15 cellular contexts compared by ENCODE assay signal in the genomic region with DNA sequence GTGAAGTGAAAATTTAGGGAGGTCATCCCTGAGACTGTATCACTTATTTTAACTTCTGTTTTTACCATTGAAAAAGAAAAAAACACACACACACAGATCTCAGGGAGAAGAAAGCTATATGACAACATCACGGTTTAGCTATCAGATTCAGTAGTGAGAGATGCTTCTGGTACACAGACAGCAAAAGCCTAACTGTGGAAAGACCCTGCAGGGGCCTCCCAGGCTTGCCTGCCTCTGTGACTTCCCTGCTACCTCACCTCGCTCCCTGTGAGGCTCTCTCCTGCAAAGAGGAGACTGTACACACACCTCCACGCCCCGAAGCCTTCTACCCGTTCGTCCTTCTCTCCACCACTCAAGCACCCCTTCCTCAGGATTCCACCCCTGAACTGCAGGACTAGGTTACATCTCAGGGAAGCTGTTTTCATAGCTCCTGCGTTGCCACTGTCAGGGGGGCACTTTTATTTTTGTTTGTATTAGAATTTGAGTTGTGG.
DNase-seq lines count a peak whose midpoint lies in the region; ATAC-seq and TF ChIP-seq lines count a peak whose summit lies in the region.
"Had no signal": no experiment of that assay in that cellular context is flagged by ENCODE, and none has a peak within 500 bp of the region (broad histone marks: within the 10 kb centered on the region; RNA-seq: fewer than 3 reads in every experiment).

No MANE protein-coding gene starts in this region.

- peak overlapping the region; percentile 71 for H2AK5ac ChIP-seq in IMR-90 (ENCODE audit: low read depth, low read length)

- H4K8ac ChIP-seq in IMR-90 (ENCODE audit: low read depth in 2 of 2, low read length in 2 of 2) = peak overlapping the region; percentile 86; a peak in 3 of 4 replicates

- H4K20me1 ChIP-seq in IMR-90 (ENCODE audit: insufficient read depth, low read length) = no peaks in the 10 kb centered on the region

- POLR2A ChIA-PET in IMR-90 (lab: Charles Lee; ENCODE audit: unreplicated experiment) = no interaction called here

- TF ChIP-seq RAD21 in IMR-90 (IDR thresholded peaks at IDR 0.05; ENCODE audit: low read length) = no peak

- H3K4me3 Mint-ChIP-seq in activated T-cell treated with anti-CD3 and anti-CD28 coated beads, Interleukin-2, amount 50 U/mL, for 4 hours = peak overlapping the region; percentile 58
- H3K4me3 Mint-ChIP-seq in dendritic cell treated with granulocyte-macrophage colony-stimulating factor and Interleukin-4, amounts not matched to agents 40 ng/mL and 50 ng/mL, for 4 days = no peak overlapping the region

- no peak overlapping the region for H3K18ac ChIP-seq in IMR-90 (ENCODE audit: low read depth, low read length)

- H2AFZ ChIP-seq in IMR-90 (replicated peaks; ENCODE audit: low read length, poor library complexity) (peak overlapping the region; percentile 67), parathyroid adenoma (peak overlapping the region; percentile 49)

- no peak for DNase-seq in activated T-cell treated with anti-CD3 and anti-CD28 coated beads, Interleukin-2, amount 50 U/mL, for 4 hours
- DNase-seq in activated T-cell treated with anti-CD3 and anti-CD28 coated beads, Interleukin-2, amount 50 U/mL, for 1 hour = no peak
- DNase-seq in IMR-90 (no peak), CD1c-positive myeloid dendritic cell (ENCODE audit: extremely low spot score) (no peak), DMS 273 (lab: John Stamatoyannopoulos, UW; ENCODE audit: unreplicated experiment) (no peak)
- DNase-seq: activated CD8-positive, alpha-beta memory T cell treated with anti-CD3 and anti-CD28 coated beads, Interleukin-2, amount 50 U/mL, for 48 hours; effector CD8-positive, alpha-beta T cell; foreskin keratinocyte; SHP77 had no signal

- H4K91ac ChIP-seq in IMR-90 (ENCODE audit: insufficient read depth, low read depth, low read length) = peak overlapping the region; percentile 32; the same call in 1 of the 2 replicates

- peak overlapping the region; percentile 83; the same call in 1 of the 2 replicates for H2BK120ac ChIP-seq in IMR-90 (ENCODE audit: low read depth, low read length)

- no peak for TF ChIP-seq POLR2A in IMR-90 (IDR thresholded peaks at IDR 0.05; ENCODE audit: low read depth, low read length)

- H3K79me1 ChIP-seq in IMR-90 (ENCODE audit: low read depth in 1 of 2, low read length in 2 of 2) = peaks cover 12 to 29% of the 10 kb centered on the region in 2 experiments

- H3K36me3 Mint-ChIP-seq in activated T-cell treated with anti-CD3 and anti-CD28 coated beads, Interleukin-2, amount 50 U/mL, for 4 hours (ENCODE audit: insufficient read depth) = no peaks in the 10 kb centered on the region
- H3K36me3 Mint-ChIP-seq in dendritic cell treated with granulocyte-macrophage colony-stimulating factor and Interleukin-4, amounts not matched to agents 40 ng/mL and 50 ng/mL, for 4 days (ENCODE audit: low read depth) = no peaks in the 10 kb centered on the region
- H3K36me3 Mint-ChIP-seq: memory B cell had no signal

- ATAC-seq in activated T-cell treated with anti-CD3 and anti-CD28 coated beads, Interleukin-2, amount 50 U/mL, for 4 hours = peak in 1 of 2 donors; percentile 47
- ATAC-seq in IMR-90 (ENCODE audit: low read depth) (no peak), GM21576 (IDR thresholded peaks at IDR 0.05; ENCODE audit: unreplicated experiment) (no peak)
- ATAC-seq: HCT116 had no signal

- in situ Hi-C loops in IMR-90 (cut with MboI; ENCODE audit: low sequenced_read_pairs) = no loop called here

- no peak overlapping the region for H2BK15ac ChIP-seq in IMR-90 (ENCODE audit: low read depth, low read length)

- H2BK20ac ChIP-seq in IMR-90 (ENCODE audit: low read depth, low read length) = peak overlapping the region; percentile 42; the same call in 1 of the 2 replicates

- no peaks in the 10 kb centered on the region for H3K36me3 ChIP-seq in IMR-90 (ENCODE audit: control insufficient read depth, insufficient read depth, low read length)
- H3K36me3 ChIP-seq in parathyroid adenoma (ENCODE audit: control insufficient read depth, insufficient read depth, low read length) = no peaks in the 10 kb centered on the region

- 40% methylated on average over 1 of the region's 7 CpGs; no CpG with 5 or more reads in 1 of the 2 experiments for WGBS in IMR-90 (ENCODE audit: extremely low coverage in 2 of 2, insufficient read length in 1 of 2), 2 experiments

- intact Hi-C loops in IMR-90 (cut with micrococcal nuclease) = no loop called here
- intact Hi-C loops in dendritic cell treated with granulocyte-macrophage colony-stimulating factor and Interleukin-4, amounts not matched to agents 40 ng/mL and 50 ng/mL, for 4 days (cut with micrococcal nuclease) = loop anchor here (2.0 kb wide), 1 partner anchor 89 kb away; no protein-coding TSS in a partner anchor

- TF ChIP-seq CTCF in IMR-90 (conservative IDR thresholded peaks at IDR 0.05; ENCODE audit: low read depth, low read length) (no peak), parathyroid adenoma (IDR thresholded peaks at IDR 0.05) (no peak)

- H3K9me3 Mint-ChIP-seq in activated T-cell treated with anti-CD3 and anti-CD28 coated beads, Interleukin-2, amount 50 U/mL, for 4 hours = no peaks in the 10 kb centered on the region
- H3K9me3 Mint-ChIP-seq in dendritic cell treated with granulocyte-macrophage colony-stimulating factor and Interleukin-4, amounts not matched to agents 40 ng/mL and 50 ng/mL, for 4 days = no peaks in the 10 kb centered on the region
- H3K9me3 Mint-ChIP-seq: memory B cell had no signal

- no peak overlapping the region for H3K56ac ChIP-seq in IMR-90 (ENCODE audit: extremely low read depth, insufficient read depth, low read length)

- H3K79me2 ChIP-seq in parathyroid adenoma = peaks cover 3% of the 10 kb centered on the region

- peaks cover 4% of the 10 kb centered on the region for H3K27me3 Mint-ChIP-seq in activated T-cell treated with anti-CD3 and anti-CD28 coated beads, Interleukin-2, amount 50 U/mL, for 4 hours (ENCODE audit: low read depth)
- no peaks in the 10 kb centered on the region for H3K27me3 Mint-ChIP-seq in dendritic cell treated with granulocyte-macrophage colony-stimulating factor and Interleukin-4, amounts not matched to agents 40 ng/mL and 50 ng/mL, for 4 days
- H3K27me3 Mint-ChIP-seq: memory B cell had no signal

- H3K9me1 ChIP-seq in IMR-90 (ENCODE audit: insufficient read depth, low read length) = no peaks in the 10 kb centered on the region

- H3K27me3 ChIP-seq in IMR-90 (ENCODE audit: control insufficient read depth, insufficient read depth, low read length) (no peaks in the 10 kb centered on the region), parathyroid adenoma (ENCODE audit: control insufficient read depth, insufficient read depth, low read length) (no peaks in the 10 kb centered on the region)
- H3K27me3 ChIP-seq: foreskin keratinocyte, testis had no signal

- H3K9me3 ChIP-seq in IMR-90 (ENCODE audit: control insufficient read depth, insufficient read depth, low read length) (no peaks in the 10 kb centered on the region), parathyroid adenoma (ENCODE audit: control insufficient read depth, low read length) (no peaks in the 10 kb centered on the region)
- H3K9me3 ChIP-seq: testis had no signal

- H3K27ac ChIP-seq in IMR-90 (ENCODE audit: insufficient read depth, low read length) (no peak overlapping the region), parathyroid adenoma (peak overlapping the region; percentile 67)
- H3K27ac ChIP-seq: foreskin keratinocyte, testis had no signal

- 0 out of 2 replicates have a peak overlapping the region, but pooled peaks have one; percentile 83 for H3K14ac ChIP-seq in IMR-90 (replicated peaks; ENCODE audit: low read depth, low read length)

- BruUV-seq in IMR-90 (replicated peaks; lab: Mats Ljungman, UMichigan) = no TSS peak

- H3K23ac ChIP-seq in IMR-90 (ENCODE audit: low read depth, low read length) = peak overlapping the region; percentile 18

- dilution Hi-C loops in IMR-90 (cut with HindIII; ENCODE audit: low sequenced_read_pairs, unreplicated experiment) = no loop called here

- H3K4me1 ChIP-seq in IMR-90 (ENCODE audit: control insufficient read depth, insufficient read depth, low read length) (peaks cover 5% of the 10 kb centered on the region), parathyroid adenoma (peaks cover 21% of the 10 kb centered on the region)
- H3K4me1 ChIP-seq: foreskin keratinocyte had no signal

- H3K4me2 ChIP-seq in IMR-90 (ENCODE audit: low read depth, low read length) (no peak overlapping the region), parathyroid adenoma (ENCODE audit: low read length) (no peak overlapping the region)

- CTCF ChIA-PET in IMR-90 (lab: Yijun Ruan, JAX) = no interaction called here

- H3K4me3 ChIP-seq in IMR-90 (ENCODE audit: insufficient read depth, low read depth, low read length) (no peak overlapping the region), parathyroid adenoma (ENCODE audit: low read depth, low read length) (no peak overlapping the region)
- H3K4me3 ChIP-seq: testis had no signal

- H3K9ac ChIP-seq in IMR-90 (ENCODE audit: low read depth, low read length) (no peak overlapping the region), parathyroid adenoma (no peak overlapping the region)

- peaks cover 5% of the 10 kb centered on the region for H3K4me1 Mint-ChIP-seq in activated T-cell treated with anti-CD3 and anti-CD28 coated beads, Interleukin-2, amount 50 U/mL, for 4 hours (ENCODE audit: low read depth)
- peaks cover 45% of the 10 kb centered on the region for H3K4me1 Mint-ChIP-seq in dendritic cell treated with granulocyte-macrophage colony-stimulating factor and Interleukin-4, amounts not matched to agents 40 ng/mL and 50 ng/mL, for 4 days (ENCODE audit: low read depth)

- H3K27ac Mint-ChIP-seq in dendritic cell treated with granulocyte-macrophage colony-stimulating factor and Interleukin-4, amounts not matched to agents 40 ng/mL and 50 ng/mL, for 4 days = peak overlapping the region; percentile 69
- H3K27ac Mint-ChIP-seq: memory B cell had no signal

- H2AK9ac ChIP-seq in IMR-90 (replicated peaks; ENCODE audit: low read depth, low read length, poor library complexity) = peak overlapping the region; percentile 39

- no peak overlapping the region for H4K5ac ChIP-seq in IMR-90 (ENCODE audit: low read depth, low read length)

- peak overlapping the region; percentile 86 for H2BK5ac ChIP-seq in IMR-90 (ENCODE audit: low read depth, low read length, poor library complexity, severe bottlenecking)

- peak overlapping the region; percentile 93 for H3K4ac ChIP-seq in IMR-90 (ENCODE audit: low read depth, low read length)

TF ChIP-seq in IMR-90, 13 proteins besides CTCF, POLR2A, EP300 and RAD21 (continues in another document):
- TF ChIP-seq MXI1 (IDR thresholded peaks at IDR 0.05; ENCODE audit: borderline replicate concordance, low read depth, low read length) = no peak
- no peak for TF ChIP-seq MAFK (IDR thresholded peaks at IDR 0.05; ENCODE audit: low read depth, low read length)
- no peak for TF ChIP-seq SMC3 (IDR thresholded peaks at IDR 0.05; ENCODE audit: low read depth, low read length)
- no peak for TF ChIP-seq MAZ (IDR thresholded peaks at IDR 0.05; ENCODE audit: borderline replicate concordance, low read depth, low read length)
